1 cellular context compared by ENCODE assay signal in genomic region chr20:48885237-48885636, GRCh38.
A peak's percentile ranks its signal among the peaks of the same experiment; 100 is the strongest.
TF ChIP-seq lines count a peak whose summit lies in the region.

No MANE protein-coding gene starts in this region.

TF ChIP-seq in HepG2, 621 proteins besides CTCF, POLR2A, EP300 and RAD21:
- no peak for TF ChIP-seq SETDB1 (CRISPR knock-in tag; IDR thresholded peaks at IDR 0.05; ENCODE audit: borderline replicate concordance)
- TF ChIP-seq ZNF7 (CRISPR knock-in tag; IDR thresholded peaks at IDR 0.05) = peak; percentile 77; the same call in 1 of the 2 replicates
